In the genomic region with DNA sequence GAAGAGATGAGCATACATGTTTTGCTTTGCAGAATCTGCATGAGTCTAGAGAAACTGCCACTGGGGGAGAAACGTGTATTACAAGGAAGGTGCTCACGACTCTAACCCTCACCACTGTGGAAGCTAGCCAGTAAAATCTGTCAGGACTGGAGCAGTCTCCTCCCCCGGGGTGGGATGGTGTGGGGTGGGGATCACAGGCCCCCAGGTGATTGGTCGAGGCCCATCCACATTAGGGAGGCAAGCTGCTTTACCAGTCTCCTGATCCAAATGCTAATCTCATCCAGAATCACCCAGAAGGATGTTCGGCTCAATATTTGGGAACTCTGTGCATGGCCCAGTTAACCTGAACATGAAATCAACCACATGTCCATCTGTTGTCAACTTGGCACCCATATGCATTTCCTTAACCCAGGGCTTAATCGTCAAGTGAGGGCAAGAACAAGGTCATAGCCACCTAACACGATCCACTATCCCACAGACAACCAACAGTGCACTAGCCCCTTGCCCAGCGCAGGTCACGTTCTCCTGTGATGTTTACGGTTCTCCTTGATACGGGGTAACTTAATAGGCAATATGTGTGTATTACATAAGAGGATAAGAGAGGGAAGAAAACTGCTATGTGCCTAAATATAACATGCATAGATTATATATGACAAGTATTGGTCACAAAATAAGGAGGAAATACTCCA, we compare ENCODE assay signal across 2 cellular contexts.
TF ChIP-seq lines count a peak whose summit lies in the region.

No MANE protein-coding gene starts in this region.

TF ChIP-seq in HepG2, 621 proteins besides CTCF, POLR2A, EP300 and RAD21:
- no peak for TF ChIP-seq POLR2AphosphoS5 (IDR thresholded peaks at IDR 0.05; ENCODE audit: low read depth, low read length)
- no peak for TF ChIP-seq NR3C1 (CRISPR knock-in tag; IDR thresholded peaks at IDR 0.05)
- no peak for TF ChIP-seq ZNF577 (CRISPR knock-in tag; IDR thresholded peaks at IDR 0.05; ENCODE audit: borderline replicate concordance, low read depth)
- TF ChIP-seq RAD51 (IDR thresholded peaks at IDR 0.05; ENCODE audit: borderline replicate concordance), result no peak
- TF ChIP-seq NFYC (CRISPR knock-in tag; IDR thresholded peaks at IDR 0.05), result no peak
- no peak for TF ChIP-seq E2F5 (CRISPR knock-in tag; conservative IDR thresholded peaks at IDR 0.05)
- TF ChIP-seq RBM22 (optimal IDR thresholded peaks at IDR 0.05; ENCODE audit: low read length), result peak; percentile 29
- TF ChIP-seq, protein P1, sequence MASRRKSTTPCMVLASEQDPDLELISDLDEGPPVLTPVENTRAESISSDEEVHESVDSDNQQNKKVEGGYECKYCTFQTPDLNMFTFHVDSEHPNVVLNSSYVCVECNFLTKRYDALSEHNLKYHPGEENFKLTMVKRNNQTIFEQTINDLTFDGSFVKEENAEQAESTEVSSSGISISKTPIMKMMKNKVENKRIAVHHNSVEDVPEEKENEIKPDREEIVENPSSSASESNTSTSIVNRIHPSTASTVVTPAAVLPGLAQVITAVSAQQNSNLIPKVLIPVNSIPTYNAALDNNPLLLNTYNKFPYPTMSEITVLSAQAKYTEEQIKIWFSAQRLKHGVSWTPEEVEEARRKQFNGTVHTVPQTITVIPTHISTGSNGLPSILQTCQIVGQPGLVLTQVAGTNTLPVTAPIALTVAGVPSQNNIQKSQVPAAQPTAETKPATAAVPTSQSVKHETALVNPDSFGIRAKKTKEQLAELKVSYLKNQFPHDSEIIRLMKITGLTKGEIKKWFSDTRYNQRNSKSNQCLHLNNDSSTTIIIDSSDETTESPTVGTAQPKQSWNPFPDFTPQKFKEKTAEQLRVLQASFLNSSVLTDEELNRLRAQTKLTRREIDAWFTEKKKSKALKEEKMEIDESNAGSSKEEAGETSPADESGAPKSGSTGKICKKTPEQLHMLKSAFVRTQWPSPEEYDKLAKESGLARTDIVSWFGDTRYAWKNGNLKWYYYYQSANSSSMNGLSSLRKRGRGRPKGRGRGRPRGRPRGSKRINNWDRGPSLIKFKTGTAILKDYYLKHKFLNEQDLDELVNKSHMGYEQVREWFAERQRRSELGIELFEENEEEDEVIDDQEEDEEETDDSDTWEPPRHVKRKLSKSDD (CRISPR knock-in tag; IDR thresholded peaks at IDR 0.05; ENCODE audit: low read depth), result no peak

TF ChIP-seq in K562, 482 proteins besides CTCF, POLR2A, EP300 and RAD21:
- no peak for TF ChIP-seq PHB2 (IDR thresholded peaks at IDR 0.05; ENCODE audit: low read depth)
- no peak for TF ChIP-seq ZBTB2 (IDR thresholded peaks at IDR 0.05)
- TF ChIP-seq ZBED1 (IDR thresholded peaks at IDR 0.05), result no peak
- no peak for TF ChIP-seq MAFK (IDR thresholded peaks at IDR 0.05; ENCODE audit: low read length)
- TF ChIP-seq ZNF507 (tag; conservative IDR thresholded peaks at IDR 0.05), result no peak
- no peak for TF ChIP-seq MTA2 (IDR thresholded peaks at IDR 0.05; ENCODE audit: low read depth)
- TF ChIP-seq NR0B1 (IDR thresholded peaks at IDR 0.05; ENCODE audit: partially characterized antibody), result no peak
- TF ChIP-seq PCBP2 (IDR thresholded peaks at IDR 0.05; ENCODE audit: low read depth, low read length, poor library complexity, severe bottlenecking), result no peak
- TF ChIP-seq SRSF1 (IDR thresholded peaks at IDR 0.05; ENCODE audit: low read depth, low read length), result no peak
- no peak for TF ChIP-seq FOXA1 (IDR thresholded peaks at IDR 0.05; ENCODE audit: borderline replicate concordance)
- no peak for TF ChIP-seq MECOM (CRISPR knock-in tag; IDR thresholded peaks at IDR 0.05)
